Comparison of ENCODE assay signal across 17 cellular contexts in genomic region chr3:126354776-126355175, GRCh38. TPM values are rescaled to one million over a fixed set of nuclear protein-coding genes. Genes with fewer than 3 reads are reported as not detected.
DNase-seq lines count a peak whose midpoint lies in the region; ATAC-seq, FAIRE-seq and TF ChIP-seq lines count a peak whose summit lies in the region.
"Had no signal": no experiment of that assay in that cellular context is flagged by ENCODE, and none has a peak within 500 bp of the region (broad histone marks: within the 10 kb centered on the region; RNA-seq: fewer than 3 reads in every experiment).

No MANE protein-coding gene starts in this region.

- H2BK20ac ChIP-seq in H1 (ENCODE audit: low read length) = no peak overlapping the region

- peaks cover 9% of the 10 kb centered on the region for H3K9me3 Mint-ChIP-seq in WTC11

- H3K9me3 ChIP-seq in MM.1S (replicated peaks; ENCODE audit: insufficient read depth, low read length) (no peaks in the 10 kb centered on the region), H1 (ENCODE audit: insufficient read depth in 2 of 2, low read depth in 1 of 2, low read length in 1 of 2) (no peaks in the 10 kb centered on the region), lower lobe of right lung (no peaks in the 10 kb centered on the region)

- H2AFZ ChIP-seq in MM.1S (ENCODE audit: low read length) (no peak overlapping the region), H1 (ENCODE audit: low read length) (no peak overlapping the region)

- H3K27ac Mint-ChIP-seq in WTC11 = no peak overlapping the region

- POLR2A ChIA-PET in H1 (lab: Charles Lee; ENCODE audit: partially characterized antibody) (interaction anchor here (1.1 to 1.6 kb wide), 4 partner anchors 10 to 90 kb away, joined by 3 to 4 read pairs (median 4); no protein-coding TSS in a partner anchor), WTC11 (lab: Charles Lee) (no interaction called here)

- no peak overlapping the region for H4K5ac ChIP-seq in H1 (ENCODE audit: insufficient read length, low read depth, low read length)

- intact Hi-C loops in lower lobe of right lung (cut with DNase I) = no loop called here

- H3K23me2 ChIP-seq in H1 (ENCODE audit: low read depth, low read length) = peaks cover 17% of the 10 kb centered on the region

- H3K27ac ChIP-seq in MM.1S (ENCODE audit: low read length) = no peak overlapping the region
- H3K27ac ChIP-seq in H1 (ENCODE audit: low read depth, low read length) = no peak overlapping the region
- peak overlapping the region; percentile 92 for H3K27ac ChIP-seq in lower lobe of right lung
- peak overlapping the region; percentile 36 for H3K27ac ChIP-seq in temporal lobe (ENCODE audit: low read depth, low read length)
- H3K27ac ChIP-seq: brain microvascular endothelial cell, HL-60 had no signal

- TF ChIP-seq RAD21 in H1 (IDR thresholded peaks at IDR 0.05 in 1 of 2, conservative IDR thresholded peaks at IDR 0.05 in 1 of 2; ENCODE audit: low read depth in 2 of 2, low read length in 2 of 2) = no peak

- no peak for ATAC-seq in lower lobe of right lung
- no peak for ATAC-seq in WTC11
- ATAC-seq in GM19467 (IDR thresholded peaks at IDR 0.05; ENCODE audit: unreplicated experiment) = no peak

- peak; percentile 3 for DNase-seq in MM.1S
- DNase-seq in H1 (ENCODE audit: low read depth in 1 of 2, low spot score in 2 of 2) = no peak
- peak; percentile 48 for DNase-seq in lower lobe of right lung
- no peak for DNase-seq in WTC11 (ENCODE audit: low spot score)
- no peak for DNase-seq in DMS 273 treated with DMSO at 0.1 percent for 48 hours (lab: John Stamatoyannopoulos, UW)
- DNase-seq in NCI-H82 treated with DMSO at 0.1 percent for 48 hours (lab: John Stamatoyannopoulos, UW; ENCODE audit: unreplicated experiment) = no peak
- DNase-seq: activated naive CD4-positive, alpha-beta T cell treated with Interleukin-2 at 50 U/mL for 16 hours; AML-193; brain microvascular endothelial cell; effector CD4-positive, alpha-beta T cell; KG1; NCI-H446; WERI-Rb-1 had no signal

- H3K27me3 Mint-ChIP-seq in WTC11 (ENCODE audit: low read depth) = peaks cover 18% of the 10 kb centered on the region

- H2AK5ac ChIP-seq in H1 (ENCODE audit: low read depth, low read length) = no peak overlapping the region

- no peak for TF ChIP-seq EP300 in H1 (IDR thresholded peaks at IDR 0.05; ENCODE audit: borderline replicate concordance in 1 of 2, low read depth in 2 of 2, low read length in 2 of 2)

- H2BK5ac ChIP-seq in H1 (ENCODE audit: low read depth, low read length) = no peak overlapping the region; the same call in 1 of the 2 replicates

- H3K4ac ChIP-seq in H1 (replicated peaks; ENCODE audit: insufficient read length, low read depth, low read length) = peak overlapping the region; percentile 89

- H3K4me1 Mint-ChIP-seq in WTC11 = peaks cover 19% of the 10 kb centered on the region

- H3K4me2 ChIP-seq in MM.1S (ENCODE audit: low read depth, low read length) = no peak overlapping the region
- H3K4me2 ChIP-seq in H1 (ENCODE audit: insufficient read depth in 1 of 2, low read depth in 2 of 2, low read length in 2 of 2) = peak overlapping the region in 1 of 2 experiments; percentile 93; a peak in 3 of 4 replicates

- H4K91ac ChIP-seq in H1 (replicated peaks; ENCODE audit: insufficient read length, low read length) = no peak overlapping the region

- H3K36me3 Mint-ChIP-seq in WTC11 = peaks cover 14% of the 10 kb centered on the region; the same call in 1 of the 2 replicates

- no peak overlapping the region for H3K4me3 ChIP-seq in MM.1S (ENCODE audit: low read length)
- peak overlapping the region in 1 of 4 experiments; percentile 70; a peak in 1 of 8 replicates for H3K4me3 ChIP-seq in H1 (ENCODE audit: extremely low read depth in 1 of 4, insufficient read depth in 2 of 4, low read depth in 3 of 4, low read length in 4 of 4)
- peak overlapping the region; percentile 77 for H3K4me3 ChIP-seq in lower lobe of right lung

- no peak for TF ChIP-seq POLR2A in H1 (IDR thresholded peaks at IDR 0.05; ENCODE audit: control extremely low read depth in 1 of 2, low read depth in 2 of 2, low read length in 2 of 2)

- no peak overlapping the region for H3K9ac ChIP-seq in MM.1S (ENCODE audit: low read length)
- H3K9ac ChIP-seq in H1 (replicated peaks in 1 of 4; ENCODE audit: extremely low read depth in 1 of 4, low read depth in 3 of 4, low read length in 3 of 4) = no peak overlapping the region

- CTCF ChIA-PET in H1 (lab: Charles Lee; ENCODE audit: partially characterized antibody) (interaction anchor here (0.6 to 2.1 kb wide), 9 partner anchors 9 to 1220 kb away, joined by 3 to 8 read pairs (median 4); no protein-coding TSS in a partner anchor), WTC11 (lab: Charles Lee) (no interaction called here)

- FAIRE-seq in H1 (lab: Jason Lieb, UNC) = no peak

- H2BK120ac ChIP-seq in H1 (replicated peaks; ENCODE audit: low read depth, low read length) = no peak overlapping the region

- H3K56ac ChIP-seq in H1 (replicated peaks; ENCODE audit: insufficient read length, low read depth, low read length) = no peak overlapping the region

- 77% methylated on average over 7 of the region's 7 CpGs; no CpG with 5 or more reads in 1 of the 2 experiments for WGBS in H1 (ENCODE audit: extremely low coverage in 1 of 2, insufficient coverage in 1 of 2, insufficient read length in 1 of 2, insufficient replicate concordance in 2 of 2, low coverage in 1 of 2, low lambda C conversion rate in 2 of 2, missing lambda C conversion rate in 1 of 2), 2 experiments

- H3K27me3 ChIP-seq in MM.1S (replicated peaks; ENCODE audit: insufficient read depth, low read length) = no peaks in the 10 kb centered on the region
- peaks cover 0 to 10% (median 8%) of the 10 kb centered on the region in 4 experiments; a peak in 6 of 7 replicates for H3K27me3 ChIP-seq in H1 (replicated peaks in 1 of 4; ENCODE audit: control insufficient read depth in 3 of 4, extremely low read depth in 1 of 4, insufficient read depth in 3 of 4, low read length in 3 of 4)
- H3K27me3 ChIP-seq in lower lobe of right lung (ENCODE audit: low read depth) = no peaks in the 10 kb centered on the region

- H2BK12ac ChIP-seq in H1 (ENCODE audit: low read depth, low read length) = no peak overlapping the region

- H3K79me1 ChIP-seq in H1 (ENCODE audit: low read depth, low read length) = 0 out of 2 replicates have a peak, but pooled peaks cover 3% of the 10 kb centered on the region

- H3K4me1 ChIP-seq in MM.1S (ENCODE audit: low read length) (peaks cover 11% of the 10 kb centered on the region; the same call in 1 of the 2 replicates), H1 (replicated peaks in 1 of 4; ENCODE audit: control insufficient read depth in 3 of 4, insufficient read depth in 4 of 4, low read length in 3 of 4) (peaks cover 2 to 25% (median 15%) of the 10 kb centered on the region in 4 experiments), lower lobe of right lung (peaks cover 70% of the 10 kb centered on the region)

- no peaks in the 10 kb centered on the region for H3K9me2 ChIP-seq in MM.1S (replicated peaks; ENCODE audit: insufficient read depth, low read length)

- H3F3A ChIP-seq in MM.1S (ENCODE audit: insufficient read depth, low read length) = peaks cover 14% of the 10 kb centered on the region

- H4K20me1 ChIP-seq in MM.1S (ENCODE audit: insufficient read depth, low read length) = no peaks in the 10 kb centered on the region
- H4K20me1 ChIP-seq in H1 (replicated peaks in 1 of 2; ENCODE audit: control insufficient read depth in 1 of 2, insufficient read depth in 2 of 2, low read length in 2 of 2) = peaks cover 0 to 12% of the 10 kb centered on the region in 2 experiments

- TF ChIP-seq CTCF in MM.1S (IDR thresholded peaks at IDR 0.05; ENCODE audit: low read length) (no peak), H1 (IDR thresholded peaks at IDR 0.05; ENCODE audit: control extremely low read depth in 1 of 3, insufficient read depth in 1 of 3, low read depth in 1 of 3, low read length in 3 of 3) (no peak), lower lobe of right lung (IDR thresholded peaks at IDR 0.05) (no peak), WTC11 (IDR thresholded peaks at IDR 0.05) (no peak)

- H3K18ac ChIP-seq in H1 (ENCODE audit: extremely low read depth, low read length) = no peak overlapping the region

- no peak overlapping the region for H3K14ac ChIP-seq in H1 (ENCODE audit: insufficient read length)

- H3K36me3 ChIP-seq in MM.1S (replicated peaks; ENCODE audit: insufficient read depth, low read length) (no peaks in the 10 kb centered on the region), H1 (ENCODE audit: control insufficient read depth in 2 of 4, insufficient read depth in 4 of 4, low read length in 3 of 4) (peaks cover 0 to 15% (median 10%) of the 10 kb centered on the region in 4 experiments; a peak in 5 of 8 replicates), lower lobe of right lung (peaks cover 28% of the 10 kb centered on the region)
- H3K36me3 ChIP-seq: brain microvascular endothelial cell, WERI-Rb-1 had no signal

- H3K23ac ChIP-seq in H1 (ENCODE audit: insufficient read length) = no peak overlapping the region

- H4K8ac ChIP-seq in H1 (ENCODE audit: extremely low read depth, insufficient read depth, low read length) = no peak overlapping the region

- H3K79me2 ChIP-seq in MM.1S (ENCODE audit: low read length) (peaks cover 10% of the 10 kb centered on the region), H1 (ENCODE audit: control insufficient read depth in 1 of 2, insufficient read depth in 2 of 2, low read length in 2 of 2) (peaks cover 0 to 18% of the 10 kb centered on the region in 2 experiments; a peak in 1 of 4 replicates)

- H3K4me3 Mint-ChIP-seq in WTC11 = no peak overlapping the region

- no peak overlapping the region for H2BK15ac ChIP-seq in H1 (ENCODE audit: low read length)

RNA-seq across cellular contexts. Expression of gene KLF15, which starts 2.4 kb away (rescaled TPM):
- total RNA-seq in H1 (2021; fragmentation: NEBNext Ultra II Directional; extraction: Animal tissue kit (Norgen Biotek cat#: 25700)) = 17.4 and 19.5 TPM in 2 replicates
- 15.7 and 27.1 TPM in 2 replicates for polyA plus RNA-seq in H1 (2011; rRNA removed)
- polyA plus RNA-seq in H1 (2011; cell fraction: cytosol; rRNA removed) = 18.4 TPM
- polyA plus RNA-seq in H1 (2011; cell fraction: nucleus; rRNA removed) = 25.2 TPM
- polyA plus RNA-seq in H1 (2012, experiment 1 of 2) = 9.7 to 11.7 TPM (median 11.4 TPM) in 4 replicates
- 12.0 TPM for polyA plus RNA-seq in H1 (2012, experiment 2 of 2)
- polyA plus RNA-seq in H1 (2013, experiment 1 of 2) = 7.1 TPM
- 6.9 TPM for polyA plus RNA-seq in H1 (2013, experiment 2 of 2)
- polyA minus RNA-seq in H1 (2011; rRNA and poly(A)+ RNA removed) = 5.5 and 8.5 TPM in 2 replicates
- 10.0 TPM for polyA minus RNA-seq in H1 (2011; cell fraction: cytosol; rRNA and poly(A)+ RNA removed)
- 19.5 TPM for polyA minus RNA-seq in H1 (2011; cell fraction: nucleus; rRNA and poly(A)+ RNA removed)
- total RNA-seq in lower lobe of right lung (40.1 TPM), temporal lobe (1.7 TPM), WTC11 (2021) (12.1 to 14.7 TPM (median 13.0 TPM) in 3 replicates)

RNA-seq across cellular contexts. Expression of gene CFAP100, which starts 39.9 kb away (rescaled TPM):
- total RNA-seq in H1 (2021; fragmentation: NEBNext Ultra II Directional; extraction: Animal tissue kit (Norgen Biotek cat#: 25700)) = not detected in 2 replicates
- 0.09 and 0.17 TPM in 2 replicates for polyA plus RNA-seq in H1 (2011; rRNA removed)
- polyA plus RNA-seq in H1 (2011; cell fraction: cytosol; rRNA removed) = 0.12 TPM
- 0.68 TPM for polyA plus RNA-seq in H1 (2011; cell fraction: nucleus; rRNA removed)
- not detected in 4 replicates for polyA plus RNA-seq in H1 (2012, experiment 1 of 2)
- polyA plus RNA-seq in H1 (2012, experiment 2 of 2) = not detected
- polyA plus RNA-seq in H1 (2013, experiment 1 of 2) = 0.22 TPM
- polyA plus RNA-seq in H1 (2013, experiment 2 of 2) = 0.37 TPM
- 0.69 TPM in 1 of 2 replicates, not detected in the other for polyA minus RNA-seq in H1 (2011; rRNA and poly(A)+ RNA removed)
- polyA minus RNA-seq in H1 (2011; cell fraction: cytosol; rRNA and poly(A)+ RNA removed) = not detected
- polyA minus RNA-seq in H1 (2011; cell fraction: nucleus; rRNA and poly(A)+ RNA removed) = not detected
- total RNA-seq in lower lobe of right lung (21.5 TPM), temporal lobe (2.5 TPM), WTC11 (2021) (0.41 TPM in 1 of 3 replicates, not detected in the others)
- total RNA-seq: osteocyte had no signal

Comparison
In these comparisons a context has a peak if more than half of its experiments do, and no peak if none do; other contexts are left out.
1. DNase-seq: peak in MM.1S (single experiment) and lower lobe of right lung (single experiment); none in H1 (0 of 2), WTC11 (single experiment), DMS 273 treated with DMSO at 0.1 percent for 48 hours (single experiment) and NCI-H82 treated with DMSO at 0.1 percent for 48 hours (single experiment).
2. H3K27ac ChIP-seq: peak in lower lobe of right lung (single experiment) and temporal lobe (single experiment); none in MM.1S (single experiment) and H1 (single experiment).